Comparison of ENCODE assay signal across 8 cellular contexts in the genomic region with DNA sequence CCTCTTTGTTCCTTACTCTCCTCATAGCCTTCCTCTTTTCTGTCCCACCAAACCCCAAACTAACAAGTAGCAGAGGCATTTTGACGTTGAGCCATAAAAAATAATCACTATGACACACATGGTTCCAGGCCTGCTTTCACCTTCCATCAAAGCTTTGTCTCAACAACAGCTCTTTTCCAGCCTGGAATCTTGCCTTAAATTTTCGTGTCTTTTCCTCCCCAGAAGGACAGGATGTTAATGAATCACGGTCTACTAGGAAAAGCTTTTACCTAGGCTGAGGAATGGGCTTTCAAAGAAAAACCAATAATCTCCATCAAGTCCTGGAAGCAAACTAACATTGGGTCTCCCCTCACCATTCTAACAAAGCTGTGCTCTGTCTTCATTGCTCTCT.
DNase-seq lines count a peak whose midpoint lies in the region; ATAC-seq lines count a peak whose summit lies in the region.

No MANE protein-coding gene starts in this region.

- H3K27me3 ChIP-seq in HUES48 (ENCODE audit: control insufficient read depth, insufficient read depth, low read length), result no peaks in the 10 kb centered on the region

- peak overlapping the region; percentile 81 for H3K27ac Mint-ChIP-seq in activated T-helper 2 cell treated with anti-CD3 and anti-CD28 coated beads, Interferon-gamma antibody, Interleukin-2, Interleukin-4, amounts not matched to agents 10 μg/mL and 5 μg/mL and 100 μg/mL, durations not matched to agents 14 hours and 24 hours and 36 hours
- H3K27ac Mint-ChIP-seq in immature natural killer cell, result peak overlapping the region; percentile 12 to 75 (median 54)
- peak overlapping the region; percentile 26 for H3K27ac Mint-ChIP-seq in stimulated activated naive B cell treated with anti-CD40 and anti-IgM and Interleukin-4, amounts not matched to agents 10 μg/mL and 1 μg/mL and 100 μg/mL, for 72 hours

- no peak for ATAC-seq in stimulated activated naive B cell treated with anti-CD40 and anti-IgM and Interleukin-4, amounts not matched to agents 10 μg/mL and 1 μg/mL and 100 μg/mL, for 72 hours (replicated peaks)
- ATAC-seq in HG02642 (IDR thresholded peaks at IDR 0.05; ENCODE audit: poor library complexity, unreplicated experiment), result no peak
- no peak for ATAC-seq in activated CD4-positive, CD25-positive, alpha-beta regulatory T cell treated with anti-CD3 and anti-CD28 coated beads, Interleukin-2, amount 50 U/mL, for 24 hours

- peaks cover 36% of the 10 kb centered on the region for H3K4me1 Mint-ChIP-seq in activated T-helper 2 cell treated with anti-CD3 and anti-CD28 coated beads, Interferon-gamma antibody, Interleukin-2, Interleukin-4, amounts not matched to agents 10 μg/mL and 5 μg/mL and 100 μg/mL, durations not matched to agents 14 hours and 24 hours and 36 hours (ENCODE audit: low read depth)
- H3K4me1 Mint-ChIP-seq in immature natural killer cell, result peaks cover 27 to 32% of the 10 kb centered on the region in 2 donors
- peaks cover 34 to 49% of the 10 kb centered on the region in 2 donors for H3K4me1 Mint-ChIP-seq in stimulated activated naive B cell treated with anti-CD40 and anti-IgM and Interleukin-4, amounts not matched to agents 10 μg/mL and 1 μg/mL and 100 μg/mL, for 72 hours

- no peak overlapping the region for H3K4me3 ChIP-seq in HUES48 (ENCODE audit: low read depth, low read length)

- no peaks in the 10 kb centered on the region for H3K36me3 ChIP-seq in HUES48 (ENCODE audit: control insufficient read depth, insufficient read depth, low read length)

- peaks cover 24% of the 10 kb centered on the region for H3K4me1 ChIP-seq in HUES48 (ENCODE audit: control insufficient read depth, insufficient read depth, low read length)

- no peaks in the 10 kb centered on the region for H3K9me3 Mint-ChIP-seq in activated T-helper 2 cell treated with anti-CD3 and anti-CD28 coated beads, Interferon-gamma antibody, Interleukin-2, Interleukin-4, amounts not matched to agents 10 μg/mL and 5 μg/mL and 100 μg/mL, durations not matched to agents 14 hours and 24 hours and 36 hours
- no peaks in the 10 kb centered on the region for H3K9me3 Mint-ChIP-seq in immature natural killer cell
- H3K9me3 Mint-ChIP-seq in stimulated activated naive B cell treated with anti-CD40 and anti-IgM and Interleukin-4, amounts not matched to agents 10 μg/mL and 1 μg/mL and 100 μg/mL, for 72 hours, result no peaks in the 10 kb centered on the region

- peak overlapping the region; percentile 38 for H3K4me3 Mint-ChIP-seq in activated T-helper 2 cell treated with anti-CD3 and anti-CD28 coated beads, Interferon-gamma antibody, Interleukin-2, Interleukin-4, amounts not matched to agents 10 μg/mL and 5 μg/mL and 100 μg/mL, durations not matched to agents 14 hours and 24 hours and 36 hours (ENCODE audit: low read depth)
- peak overlapping the region; percentile 22 to 71 (median 39) for H3K4me3 Mint-ChIP-seq in immature natural killer cell
- peak overlapping the region; percentile 22 to 43 for H3K4me3 Mint-ChIP-seq in stimulated activated naive B cell treated with anti-CD40 and anti-IgM and Interleukin-4, amounts not matched to agents 10 μg/mL and 1 μg/mL and 100 μg/mL, for 72 hours

- H3K27me3 Mint-ChIP-seq in activated T-helper 2 cell treated with anti-CD3 and anti-CD28 coated beads, Interferon-gamma antibody, Interleukin-2, Interleukin-4, amounts not matched to agents 10 μg/mL and 5 μg/mL and 100 μg/mL, durations not matched to agents 14 hours and 24 hours and 36 hours (ENCODE audit: low read depth), result no peaks in the 10 kb centered on the region
- H3K27me3 Mint-ChIP-seq in immature natural killer cell (ENCODE audit: low read depth in 3 of 3), result no peaks in the 10 kb centered on the region
- no peaks in the 10 kb centered on the region for H3K27me3 Mint-ChIP-seq in stimulated activated naive B cell treated with anti-CD40 and anti-IgM and Interleukin-4, amounts not matched to agents 10 μg/mL and 1 μg/mL and 100 μg/mL, for 72 hours

- no peak for DNase-seq in activated T-helper 2 cell treated with anti-CD3 and anti-CD28 coated beads, Interferon-gamma antibody, Interleukin-2, Interleukin-4, amounts not matched to agents 10 μg/mL and 5 μg/mL and 100 μg/mL, durations not matched to agents 14 hours and 24 hours and 36 hours (ENCODE audit: low spot score)
- no peak for DNase-seq in immature natural killer cell
- DNase-seq in stimulated activated naive B cell treated with anti-CD40 and anti-IgM and Interleukin-4, amounts not matched to agents 10 μg/mL and 1 μg/mL and 100 μg/mL, for 72 hours, result no peak
- DNase-seq in NCI-H510A (lab: John Stamatoyannopoulos, UW), result no peak
- no peak for DNase-seq in T-helper 9 cell

- no peaks in the 10 kb centered on the region for H3K9me3 ChIP-seq in HUES48 (ENCODE audit: control insufficient read depth, insufficient read depth, low read length)

- H3K36me3 Mint-ChIP-seq in activated T-helper 2 cell treated with anti-CD3 and anti-CD28 coated beads, Interferon-gamma antibody, Interleukin-2, Interleukin-4, amounts not matched to agents 10 μg/mL and 5 μg/mL and 100 μg/mL, durations not matched to agents 14 hours and 24 hours and 36 hours (ENCODE audit: low read depth), result no peaks in the 10 kb centered on the region
- H3K36me3 Mint-ChIP-seq in immature natural killer cell, result no peaks in the 10 kb centered on the region
- no peaks in the 10 kb centered on the region for H3K36me3 Mint-ChIP-seq in stimulated activated naive B cell treated with anti-CD40 and anti-IgM and Interleukin-4, amounts not matched to agents 10 μg/mL and 1 μg/mL and 100 μg/mL, for 72 hours

- no peak overlapping the region for H3K9ac ChIP-seq in HUES48 (ENCODE audit: low read depth, low read length)

- peak overlapping the region; percentile 89 for H3K27ac ChIP-seq in HUES48 (ENCODE audit: low read depth, low read length)

- intact Hi-C loops in activated T-helper 2 cell treated with anti-CD3 and anti-CD28 coated beads, Interferon-gamma antibody, Interleukin-2, Interleukin-4, amounts not matched to agents 10 μg/mL and 5 μg/mL and 100 μg/mL, durations not matched to agents 14 hours and 24 hours and 36 hours (cut with micrococcal nuclease), result loop anchor here (1.0 to 10.0 kb wide), 7 partner anchors 57 to 1807 kb away; a partner anchor contains a TSS

Comparison
In these comparisons a context has a peak if more than half of its experiments do, and no peak if none do; other contexts are left out.
1. H3K27ac Mint-ChIP-seq: peak in every context shown above with its lines; median percentile 81 in activated T-helper 2 cell treated with anti-CD3 and anti-CD28 coated beads, Interferon-gamma antibody, Interleukin-2, Interleukin-4, amounts not matched to agents 10 μg/mL and 5 μg/mL and 100 μg/mL, durations not matched to agents 14 hours and 24 hours and 36 hours; 54 in immature natural killer cell; 26 in stimulated activated naive B cell treated with anti-CD40 and anti-IgM and Interleukin-4, amounts not matched to agents 10 μg/mL and 1 μg/mL and 100 μg/mL, for 72 hours.